Comparison of ENCODE assay signal across 19 cellular contexts in genomic region chr5:180370861-180371641, GRCh38. TPM values are rescaled to one million over a fixed set of nuclear protein-coding genes. Genes with fewer than 3 reads are reported as not detected.
DNase-seq lines count a peak whose midpoint lies in the region; ATAC-seq and TF ChIP-seq lines count a peak whose summit lies in the region.
"Had no signal": no experiment of that assay in that cellular context is flagged by ENCODE, and none has a peak within 500 bp of the region (broad histone marks: within the 10 kb centered on the region; RNA-seq: fewer than 3 reads in every experiment).

No MANE protein-coding gene starts in this region.

- H3K36me3 ChIP-seq in GM23338 (ENCODE audit: insufficient read depth) (no peaks in the 10 kb centered on the region), right atrium auricular region (no peaks in the 10 kb centered on the region)

- no peaks in the 10 kb centered on the region for H3K9me2 ChIP-seq in GM23338 (ENCODE audit: insufficient read depth)

- no peak overlapping the region for H3K4me2 ChIP-seq in GM23338
- H3K4me2 ChIP-seq: hepatocyte had no signal

- H4K20me1 ChIP-seq in GM23338 (replicated peaks; ENCODE audit: insufficient read depth) = no peaks in the 10 kb centered on the region

- DNase-seq in GM23338 (ENCODE audit: low spot score) (peak; percentile 44), dorsolateral prefrontal cortex (peak in 4 of 10 donors; percentile 36 to 58 (median 46)), right atrium auricular region (ENCODE audit: low spot score) (peak; percentile 69), sciatic nerve (ENCODE audit: low spot score) (no peak), midbrain (lab: John Stamatoyannopoulos, UW) (no peak), RWPE1 (ENCODE audit: low spot score) (no peak)
- DNase-seq: activated CD8-positive, alpha-beta T cell treated with anti-CD3 and anti-CD28 coated beads, Interleukin-2, amount 10 ng/mL, durations not matched to agents 7 days and 5 days; activated T-cell treated with anti-CD3 and anti-CD28 coated beads, Interleukin-2, amount 50 U/mL, for 72 hours; CD8-positive, alpha-beta memory T cell; dermis blood vessel endothelial cell; erythroblast; NCI-H1105; NCI-H510A; stimulated activated naive CD8-positive, alpha-beta T cell treated with anti-CD3 and anti-CD28 coated beads, Interleukin-15, amount 100 ng/mL, for 72 hours; T-helper 17 cell had no signal

- no peak overlapping the region for H3K27ac ChIP-seq in GM23338 (ENCODE audit: low read depth)
- peak overlapping the region in 39 of 59 donors; percentile 5 to 89 (median 45) for H3K27ac ChIP-seq in dorsolateral prefrontal cortex
- peak overlapping the region in 1 of 2 donors; percentile 29 for H3K27ac ChIP-seq in right atrium auricular region
- no peak overlapping the region for H3K27ac ChIP-seq in RWPE1
- H3K27ac ChIP-seq: hepatocyte had no signal

- no peaks in the 10 kb centered on the region for H3K27me3 ChIP-seq in GM23338 (ENCODE audit: insufficient read depth)
- H3K27me3 ChIP-seq in dorsolateral prefrontal cortex = no peaks in the 10 kb centered on the region
- H3K27me3 ChIP-seq in right atrium auricular region = no peaks in the 10 kb centered on the region
- H3K27me3 ChIP-seq: hepatocyte had no signal

- H3K36me3 Mint-ChIP-seq in GM23338 (ENCODE audit: low read depth) = no peaks in the 10 kb centered on the region
- H3K36me3 Mint-ChIP-seq: CD8-positive, alpha-beta memory T cell had no signal

- no peak overlapping the region for H3K4me3 Mint-ChIP-seq in GM23338
- H3K4me3 Mint-ChIP-seq: activated CD8-positive, alpha-beta T cell treated with anti-CD3 and anti-CD28 coated beads, Interleukin-2, amount 10 ng/mL, durations not matched to agents 7 days and 5 days; activated T-cell treated with anti-CD3 and anti-CD28 coated beads, Interleukin-2, amount 50 U/mL, for 72 hours; CD8-positive, alpha-beta memory T cell; neural crest cell; stimulated activated naive CD8-positive, alpha-beta T cell treated with anti-CD3 and anti-CD28 coated beads, Interleukin-15, amount 100 ng/mL, for 72 hours; T-helper 17 cell had no signal

- H2AFZ ChIP-seq in GM23338 = 0 out of 2 replicates have a peak overlapping the region, but pooled peaks have one; percentile 38
- H2AFZ ChIP-seq: hepatocyte had no signal

- H3K27ac Mint-ChIP-seq in GM23338 = no peak overlapping the region
- H3K27ac Mint-ChIP-seq: activated CD8-positive, alpha-beta T cell treated with anti-CD3 and anti-CD28 coated beads, Interleukin-2, amount 10 ng/mL, durations not matched to agents 7 days and 5 days; activated T-cell treated with anti-CD3 and anti-CD28 coated beads, Interleukin-2, amount 50 U/mL, for 72 hours; T-helper 17 cell had no signal

- no peak overlapping the region for H3K4me3 ChIP-seq in GM23338
- no peak overlapping the region for H3K4me3 ChIP-seq in dorsolateral prefrontal cortex
- H3K4me3 ChIP-seq in right atrium auricular region = no peak overlapping the region
- H3K4me3 ChIP-seq: hepatocyte had no signal

- peaks cover 4% of the 10 kb centered on the region for H3K4me1 Mint-ChIP-seq in GM23338
- H3K4me1 Mint-ChIP-seq: neural crest cell; stimulated activated naive CD8-positive, alpha-beta T cell treated with anti-CD3 and anti-CD28 coated beads, Interleukin-15, amount 100 ng/mL, for 72 hours had no signal

- peaks cover 5% of the 10 kb centered on the region for H3K27me3 Mint-ChIP-seq in GM23338 (ENCODE audit: insufficient read depth, low read depth, poor library complexity)
- H3K27me3 Mint-ChIP-seq: stimulated activated naive CD8-positive, alpha-beta T cell treated with anti-CD3 and anti-CD28 coated beads, Interleukin-15, amount 100 ng/mL, for 72 hours had no signal

- no peaks in the 10 kb centered on the region for H3F3A ChIP-seq in GM23338 (replicated peaks; ENCODE audit: low read depth)

- TF ChIP-seq CTCF in GM23338 (conservative IDR thresholded peaks at IDR 0.05; ENCODE audit: low read depth in 2 of 2) = peak in 1 of 2 experiments; percentile 47; a peak in 2 of 4 replicates
- peak in 9 of 56 donors; percentile 7 to 38 (median 17) for TF ChIP-seq CTCF in dorsolateral prefrontal cortex (IDR thresholded peaks at IDR 0.05 in 54 of 56, conservative IDR thresholded peaks at IDR 0.05 in 2 of 56; ENCODE audit: low read depth in 1 of 56, partially characterized antibody in 56 of 56)
- TF ChIP-seq CTCF in right atrium auricular region (IDR thresholded peaks at IDR 0.05) = no peak
- no peak for TF ChIP-seq CTCF in RWPE1 (conservative IDR thresholded peaks at IDR 0.05; ENCODE audit: low read depth)

- H3K4me1 ChIP-seq in GM23338 (ENCODE audit: insufficient read depth) = no peaks in the 10 kb centered on the region
- H3K4me1 ChIP-seq in right atrium auricular region = no peaks in the 10 kb centered on the region

- POLR2A ChIA-PET in RWPE1 (lab: Yijun Ruan, JAX; ENCODE audit: low non-redundant PET) = no interaction called here

- H3K9me3 ChIP-seq in right atrium auricular region = no peaks in the 10 kb centered on the region

- no peaks in the 10 kb centered on the region for H3K79me2 ChIP-seq in GM23338 (replicated peaks; ENCODE audit: insufficient read depth)
- H3K79me2 ChIP-seq: hepatocyte had no signal

- CTCF ChIA-PET in RWPE1 (lab: Yijun Ruan, JAX) = interaction anchor here (0.8 to 1.1 kb wide), 2 partner anchors 42 to 253 kb away, joined by 3 read pairs; no protein-coding TSS in a partner anchor

- intact Hi-C loops in dorsolateral prefrontal cortex (cut with DNase I) = loop anchor here in 1 of 2 donors (5.0 kb wide), 1 partner anchor 61 kb away; no protein-coding TSS in a partner anchor
- intact Hi-C loops in sciatic nerve (cut with DNase I) = no loop called here

- H3K9me3 Mint-ChIP-seq in GM23338 = no peaks in the 10 kb centered on the region
- H3K9me3 Mint-ChIP-seq: activated T-cell treated with anti-CD3 and anti-CD28 coated beads, Interleukin-2, amount 50 U/mL, for 72 hours; neural crest cell; stimulated activated naive CD8-positive, alpha-beta T cell treated with anti-CD3 and anti-CD28 coated beads, Interleukin-15, amount 100 ng/mL, for 72 hours had no signal

- ATAC-seq in GM23338 (peak; percentile 56), sciatic nerve (peak; percentile 49), GM21515 (IDR thresholded peaks at IDR 0.05; ENCODE audit: unreplicated experiment) (no peak), HG02610 (IDR thresholded peaks at IDR 0.05; ENCODE audit: unreplicated experiment) (no peak)
- ATAC-seq: activated CD8-positive, alpha-beta T cell treated with anti-CD3 and anti-CD28 coated beads, Interleukin-2, amount 10 ng/mL, durations not matched to agents 7 days and 5 days; activated T-cell treated with anti-CD3 and anti-CD28 coated beads, Interleukin-2, amount 50 U/mL, for 72 hours; stimulated activated naive CD8-positive, alpha-beta T cell treated with anti-CD3 and anti-CD28 coated beads, Interleukin-15, amount 100 ng/mL, for 72 hours; T-helper 17 cell had no signal

TF ChIP-seq in GM23338, 12 proteins besides CTCF, POLR2A, EP300 and RAD21 (continues in another document):
- TF ChIP-seq NANOG (IDR thresholded peaks at IDR 0.05; ENCODE audit: borderline replicate concordance) (no peak), EZH2phosphoT487 (IDR thresholded peaks at IDR 0.05; ENCODE audit: unreplicated experiment) (no peak), ZNF114 (CRISPR knock-in tag; IDR thresholded peaks at IDR 0.05) (no peak)

RNA-seq across cellular contexts. Expression of gene GFPT2, which starts 17.9 kb away (rescaled TPM):
- total RNA-seq in GM23338 (2014; rRNA removed; shearing (Covaris generic)) = 103 and 120 TPM in 2 replicates
- polyA plus RNA-seq in GM23338 (2016; fragmentation: Nextera tagmentation; extraction: Ambion mirVana) = 74.6 and 82.6 TPM in 2 replicates
- total RNA-seq in dorsolateral prefrontal cortex (10 to 100 TPM; 19.3 to 78.0 (median 32.5) TPM), right atrium auricular region (10 to 100 TPM; 25.4 to 27.2 TPM), sciatic nerve (39.8 TPM)

Comparison
In these comparisons a context has a peak if more than half of its experiments do, and no peak if none do; other contexts are left out.
1. ATAC-seq: peak in GM23338 (single experiment) and sciatic nerve (single experiment); none in GM21515 (single experiment) and HG02610 (single experiment).
2. DNase-seq: peak in GM23338 (single experiment) and right atrium auricular region (single experiment); none in sciatic nerve (single experiment), midbrain (single experiment) and RWPE1 (single experiment).
3. H3K27ac ChIP-seq: peak in dorsolateral prefrontal cortex (39 of 59); none in GM23338 (single experiment) and RWPE1 (single experiment).